14 cellular contexts compared by ENCODE assay signal in the genomic region with DNA sequence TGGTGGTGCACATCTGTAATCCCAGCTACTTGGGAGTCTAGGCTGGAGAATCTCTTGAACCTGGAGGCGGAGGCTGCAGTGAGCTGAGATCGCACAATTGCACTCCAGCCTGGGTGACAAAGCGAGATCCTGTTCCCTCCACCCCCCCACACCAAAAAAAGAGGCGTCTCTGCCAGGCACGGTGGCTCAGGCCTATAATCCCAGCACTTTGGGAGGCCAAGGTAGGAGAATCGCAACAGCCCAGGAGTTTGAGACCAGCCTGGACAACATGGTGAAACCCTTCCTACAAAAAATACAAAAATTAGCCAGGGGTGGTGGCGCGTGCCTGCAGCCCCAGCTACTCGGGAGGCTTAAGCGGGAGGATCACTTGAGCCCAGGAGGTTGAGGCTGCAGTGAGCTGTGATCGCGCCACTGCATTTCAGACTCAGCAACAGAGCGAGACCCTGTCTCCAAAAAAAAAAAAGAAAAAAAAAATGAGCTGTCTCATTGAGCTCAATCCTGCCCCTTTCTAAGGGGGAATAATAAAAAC. TPM values are rescaled to one million over a fixed set of nuclear protein-coding genes. Genes with fewer than 3 reads are reported as not detected.
A peak's percentile ranks its signal among the peaks of the same experiment; 100 is the strongest.
DNase-seq lines count a peak whose midpoint lies in the region; ATAC-seq and TF ChIP-seq lines count a peak whose summit lies in the region.
"Had no signal": no experiment of that assay in that cellular context is flagged by ENCODE, and none has a peak within 500 bp of the region (broad histone marks: within the 10 kb centered on the region; RNA-seq: fewer than 3 reads in every experiment).

No MANE protein-coding gene starts in this region.

- no peaks in the 10 kb centered on the region for H3K9me3 ChIP-seq in HCT116 (ENCODE audit: control insufficient read depth in 1 of 2, insufficient read depth in 1 of 2, low read depth in 1 of 2, low read length in 2 of 2)
- no peaks in the 10 kb centered on the region for H3K9me3 ChIP-seq in OCI-LY7 (ENCODE audit: low read length)
- no peaks in the 10 kb centered on the region for H3K9me3 ChIP-seq in gastroesophageal sphincter
- H3K9me3 ChIP-seq in smooth muscle cell (replicated peaks; ENCODE audit: low read depth), result no peaks in the 10 kb centered on the region

- H3K4me3 ChIP-seq in HCT116 (replicated peaks in 1 of 2; ENCODE audit: low read depth in 1 of 2, low read length in 2 of 2) (0 out of 4 replicates have a peak overlapping the region, but pooled peaks of 1 of the 2 experiments have one; percentile 83), OCI-LY7 (ENCODE audit: low read depth, low read length, poor library complexity, severe bottlenecking) (peak overlapping the region; percentile 94), gastroesophageal sphincter (peak overlapping the region; percentile 71 to 90), smooth muscle cell (peak overlapping the region; percentile 83), lower leg skin (ENCODE audit: low read depth, poor library complexity, severe bottlenecking) (no peak overlapping the region)

- H3K9ac ChIP-seq in HCT116 (ENCODE audit: low read length), result peak overlapping the region; percentile 72; the same call in 1 of the 2 replicates
- peak overlapping the region; percentile 46 for H3K9ac ChIP-seq in smooth muscle cell (ENCODE audit: low read depth)

- ATAC-seq in HCT116 (no peak), gastroesophageal sphincter (no peak), natural killer cell (no peak)
- ATAC-seq: K562; stimulated activated naive CD8-positive, alpha-beta T cell treated with anti-CD3 and anti-CD28 coated beads, Interleukin-15, amount 100 ng/mL, for 72 hours had no signal

- DNase-seq in HCT116 (ENCODE audit: low read depth, low spot score) (no peak), OCI-LY7 (ENCODE audit: low spot score) (no peak), smooth muscle cell (lab: John Stamatoyannopoulos, UW; ENCODE audit: unreplicated experiment) (no peak), lower leg skin (ENCODE audit: low spot score in 2 of 2) (no peak), cortex of kidney (lab: John Stamatoyannopoulos, UW) (no peak), natural killer cell (no peak)
- DNase-seq: activated CD8-positive, alpha-beta memory T cell treated with anti-CD3 and anti-CD28 coated beads for 24 hours; cerebellar nuclear complex; nucleus accumbens; stimulated activated CD4-positive, alpha-beta T cell treated with anti-CD3 and anti-CD28 coated beads, Interleukin-2, amount 100 ng/mL, for 48 hours; stimulated activated naive CD8-positive, alpha-beta T cell treated with anti-CD3 and anti-CD28 coated beads, Interleukin-15, amount 100 ng/mL, for 72 hours had no signal

- no peaks in the 10 kb centered on the region for H3K36me3 ChIP-seq in HCT116 (ENCODE audit: control insufficient read depth in 1 of 2, insufficient read depth in 2 of 2, low read length in 2 of 2)
- peaks cover 16% of the 10 kb centered on the region for H3K36me3 ChIP-seq in OCI-LY7 (ENCODE audit: insufficient read depth, low read length)
- H3K36me3 ChIP-seq in gastroesophageal sphincter, result no peaks in the 10 kb centered on the region
- H3K36me3 ChIP-seq in smooth muscle cell (ENCODE audit: low read depth), result no peaks in the 10 kb centered on the region

- H3K9me2 ChIP-seq in HCT116 (ENCODE audit: insufficient read depth) (no peaks in the 10 kb centered on the region), OCI-LY7 (ENCODE audit: insufficient read depth, low read length) (no peaks in the 10 kb centered on the region)

- H3K27me3 Mint-ChIP-seq in natural killer cell (ENCODE audit: low read depth in 2 of 2), result no peaks in the 10 kb centered on the region
- H3K27me3 Mint-ChIP-seq: activated naive CD4-positive, alpha-beta T cell treated with anti-CD3 and anti-CD28 coated beads, Interleukin-2, amount 50 U/mL, for 24 hours; stimulated activated naive CD8-positive, alpha-beta T cell treated with anti-CD3 and anti-CD28 coated beads, Interleukin-15, amount 100 ng/mL, for 72 hours had no signal

- no peaks in the 10 kb centered on the region for H3K9me3 Mint-ChIP-seq in natural killer cell
- H3K9me3 Mint-ChIP-seq: activated naive CD4-positive, alpha-beta T cell treated with anti-CD3 and anti-CD28 coated beads, Interleukin-2, amount 50 U/mL, for 24 hours; stimulated activated naive CD8-positive, alpha-beta T cell treated with anti-CD3 and anti-CD28 coated beads, Interleukin-15, amount 100 ng/mL, for 72 hours had no signal

- TF ChIP-seq EP300 in gastroesophageal sphincter (IDR thresholded peaks at IDR 0.05), result no peak

- H3K27me3 ChIP-seq in HCT116 (ENCODE audit: insufficient read depth, low read length) (no peaks in the 10 kb centered on the region), gastroesophageal sphincter (no peaks in the 10 kb centered on the region), smooth muscle cell (ENCODE audit: low read depth) (no peaks in the 10 kb centered on the region)

- TF ChIP-seq CTCF in HCT116 (IDR thresholded peaks at IDR 0.05 in 2 of 3, conservative IDR thresholded peaks at IDR 0.05 in 1 of 3; ENCODE audit: borderline replicate concordance in 1 of 3, insufficient read depth in 1 of 3, low read depth in 2 of 3, low read length in 2 of 3), result no peak
- TF ChIP-seq CTCF in OCI-LY7 (conservative IDR thresholded peaks at IDR 0.05; ENCODE audit: low read length), result no peak
- no peak for TF ChIP-seq CTCF in gastroesophageal sphincter (IDR thresholded peaks at IDR 0.05)
- TF ChIP-seq CTCF in smooth muscle cell (IDR thresholded peaks at IDR 0.05; ENCODE audit: borderline replicate concordance, insufficient read depth, poor library complexity, severe bottlenecking), result no peak
- no peak for TF ChIP-seq CTCF in lower leg skin (IDR thresholded peaks at IDR 0.05)
- no peak for TF ChIP-seq CTCF in natural killer cell (IDR thresholded peaks at IDR 0.05)

- POLR2A ChIA-PET in HCT116 (lab: Charles Lee), result interaction anchor here (0.6 kb wide), 1 partner anchor 157 kb away, joined by 3 read pairs; no protein-coding TSS in a partner anchor
- POLR2A ChIA-PET in OCI-LY7 (lab: Charles Lee), result interaction anchor here (0.7 kb wide), 1 partner anchor 31 kb away, joined by 3 read pairs; no protein-coding TSS in a partner anchor

- intact Hi-C loops in HCT116 (cut with micrococcal nuclease), result loop anchor here (5.0 kb wide), 2 partner anchors 97 to 348 kb away; a partner anchor contains a TSS
- intact Hi-C loops in OCI-LY7 (cut with micrococcal nuclease; ENCODE audit: unreplicated experiment), result no loop called here
- intact Hi-C loops in lower leg skin (cut with DNase I; ENCODE audit: low total_unique reads), result no loop called here
- intact Hi-C loops in natural killer cell (cut with micrococcal nuclease), result loop anchor here (5.0 kb wide), 1 partner anchor 212 kb away; a partner anchor contains a TSS

- H4K20me1 ChIP-seq in HCT116 (ENCODE audit: insufficient read depth), result no peaks in the 10 kb centered on the region
- H4K20me1 ChIP-seq in OCI-LY7 (ENCODE audit: insufficient read depth, low read length), result no peaks in the 10 kb centered on the region
- peaks cover 73% of the 10 kb centered on the region for H4K20me1 ChIP-seq in smooth muscle cell (ENCODE audit: low read depth)

- no peak overlapping the region for H3K4me3 Mint-ChIP-seq in natural killer cell
- H3K4me3 Mint-ChIP-seq: activated naive CD4-positive, alpha-beta T cell treated with anti-CD3 and anti-CD28 coated beads, Interleukin-2, amount 50 U/mL, for 24 hours; stimulated activated naive CD8-positive, alpha-beta T cell treated with anti-CD3 and anti-CD28 coated beads, Interleukin-15, amount 100 ng/mL, for 72 hours had no signal

- CTCF ChIA-PET in HCT116 (lab: Charles Lee) (interaction anchor here (1.5 to 5.3 kb wide), 3 partner anchors 22 to 101 kb away, joined by 3 to 103 read pairs (median 5); no protein-coding TSS in a partner anchor), OCI-LY7 (lab: Charles Lee; ENCODE audit: unreplicated experiment) (interaction anchor here (0.6 to 0.7 kb wide), 2 partner anchors 285 to 314 kb away, joined by 3 to 4 read pairs; no protein-coding TSS in a partner anchor)

- BruUV-seq in HCT116 (replicated peaks; lab: Mats Ljungman, UMichigan) (no TSS peak), OCI-LY7 (replicated peaks; lab: Mats Ljungman, UMichigan) (no TSS peak)

- H3K79me2 ChIP-seq in HCT116 (ENCODE audit: insufficient read depth, low read length), result peaks cover 71% of the 10 kb centered on the region
- peaks cover 67% of the 10 kb centered on the region for H3K79me2 ChIP-seq in OCI-LY7 (ENCODE audit: insufficient read depth, low read depth, low read length)
- peaks cover 78% of the 10 kb centered on the region for H3K79me2 ChIP-seq in smooth muscle cell (ENCODE audit: low read depth)

- H3K4me1 ChIP-seq in HCT116 (ENCODE audit: control insufficient read depth in 1 of 2, insufficient read depth in 2 of 2, low read length in 2 of 2) (peaks cover 13 to 27% of the 10 kb centered on the region in 2 experiments), OCI-LY7 (ENCODE audit: insufficient read depth, low read length, poor library complexity, severe bottlenecking) (peaks cover 20% of the 10 kb centered on the region), gastroesophageal sphincter (peaks cover 4 to 81% (median 26%) of the 10 kb centered on the region in 3 donors), smooth muscle cell (ENCODE audit: low read depth) (peaks cover 15% of the 10 kb centered on the region)

- H3K27ac ChIP-seq in HCT116 (ENCODE audit: low read depth, low read length) (no peak overlapping the region; the same call in 1 of the 2 replicates), OCI-LY7 (ENCODE audit: low read depth, low read length, poor library complexity, severe bottlenecking) (no peak overlapping the region), gastroesophageal sphincter (peak overlapping the region; percentile 61 to 93 (median 88)), smooth muscle cell (ENCODE audit: low read depth) (peak overlapping the region; percentile 56)

- H3K4me2 ChIP-seq in HCT116 (ENCODE audit: low read length) (peak overlapping the region; percentile 84), OCI-LY7 (ENCODE audit: low read length) (peak overlapping the region; percentile 81), smooth muscle cell (peak overlapping the region; percentile 89)

- H3K4me1 Mint-ChIP-seq in natural killer cell, result peaks cover 33 to 43% of the 10 kb centered on the region in 2 donors

- no peak for TF ChIP-seq RAD21 in HCT116 (IDR thresholded peaks at IDR 0.05; ENCODE audit: low read depth)

- 97% methylated on average over 5 of the region's 13 CpGs; no CpG with 5 or more reads in 1 of the 2 donors for WGBS in gastroesophageal sphincter (ENCODE audit: low coverage in 1 of 2), 2 donors
- 94% methylated on average over 13 of the region's 13 CpGs for WGBS in smooth muscle cell (ENCODE audit: low lambda C conversion rate)
- 94% methylated on average over 13 of the region's 13 CpGs for WGBS in lower leg skin, 2 donors

- no peak overlapping the region for H2AFZ ChIP-seq in HCT116 (ENCODE audit: low read depth, low read length, poor library complexity, severe bottlenecking)
- H2AFZ ChIP-seq in OCI-LY7 (ENCODE audit: low read length), result no peak overlapping the region
- H2AFZ ChIP-seq in smooth muscle cell (ENCODE audit: low read depth), result no peak overlapping the region

- RAD21 ChIA-PET in HCT116 (lab: Charles Lee; ENCODE audit: low non-redundant PET in 1 of 2, low total read pairs in 2 of 2, uncharacterized antibody in 2 of 2, unreplicated experiment in 2 of 2), result no interaction called here

- H3K27ac Mint-ChIP-seq in natural killer cell, result no peak overlapping the region
- H3K27ac Mint-ChIP-seq: activated naive CD4-positive, alpha-beta T cell treated with anti-CD3 and anti-CD28 coated beads, Interleukin-2, amount 50 U/mL, for 24 hours had no signal

- H3K36me3 Mint-ChIP-seq in natural killer cell, result no peaks in the 10 kb centered on the region
- H3K36me3 Mint-ChIP-seq: activated naive CD4-positive, alpha-beta T cell treated with anti-CD3 and anti-CD28 coated beads, Interleukin-2, amount 50 U/mL, for 24 hours had no signal

- H3F3A ChIP-seq in smooth muscle cell (ENCODE audit: low read depth), result peaks cover 5% of the 10 kb centered on the region

- TF ChIP-seq POLR2A in HCT116 (IDR thresholded peaks at IDR 0.05; ENCODE audit: borderline replicate concordance, extremely low read depth, insufficient read depth, insufficient read length) (no peak), gastroesophageal sphincter (IDR thresholded peaks at IDR 0.05) (no peak), lower leg skin (IDR thresholded peaks at IDR 0.05) (no peak)

RNA-seq across cellular contexts. Expression of a gene that starts 1.8 kb away (rescaled TPM):
- total RNA-seq in HCT116 (2021; ENCODE audit: unreplicated experiment) (94.2 TPM), OCI-LY7 (2022) (68.3 and 72.8 TPM in 2 replicates), gastroesophageal sphincter (100 to 1,000 TPM; 157 to 221 (median 179) TPM), smooth muscle cell (144 and 146 TPM in 2 replicates), lower leg skin (100 to 1,000 TPM in 2 of 4 donors, 10 to 100 TPM in 2; 77.7 to 131 (median 106) TPM), natural killer cell (100 to 1,000 TPM; 101 to 129 (median 110) TPM)
- 57.1 and 66.3 TPM in 2 replicates for polyA plus RNA-seq in HCT116 (2012)
- 51.2 and 55.5 TPM in 2 replicates for total RNA-seq in OCI-LY7 (2014; rRNA removed; shearing (Covaris generic))
- 115 and 149 TPM in 2 replicates for polyA plus RNA-seq in smooth muscle cell

RNA-seq across cellular contexts. Expression of a gene that starts 3.1 kb away (rescaled TPM):
- 18.8 TPM for total RNA-seq in HCT116 (2021; ENCODE audit: unreplicated experiment)
- polyA plus RNA-seq in HCT116 (2012), result 12.4 and 13.0 TPM in 2 replicates
- 1.9 and 4.9 TPM in 2 replicates for total RNA-seq in OCI-LY7 (2014; rRNA removed; shearing (Covaris generic))
- total RNA-seq in OCI-LY7 (2022), result 10.0 and 10.1 TPM in 2 replicates
- total RNA-seq in gastroesophageal sphincter, result 1 to 10 TPM; 5.3 to 10.0 (median 8.6) TPM
- total RNA-seq in smooth muscle cell, result 8.5 and 8.9 TPM in 2 replicates
- 17.2 and 17.3 TPM in 2 replicates for polyA plus RNA-seq in smooth muscle cell
- 10 to 100 TPM; 15.8 to 19.8 (median 18.0) TPM for total RNA-seq in lower leg skin
- total RNA-seq in natural killer cell, result 10 to 100 TPM in 2 of 3 donors, 1 to 10 TPM in 1; 8.2 to 13.0 (median 11.5) TPM

RNA-seq across cellular contexts. Expression of a gene that starts 49.3 kb away (rescaled TPM):
- 2.1 TPM for total RNA-seq in HCT116 (2021; ENCODE audit: unreplicated experiment)
- polyA plus RNA-seq in HCT116 (2012), result 3.8 TPM in 2 replicates
- 0.67 and 3.3 TPM in 2 replicates for total RNA-seq in OCI-LY7 (2014; rRNA removed; shearing (Covaris generic))
- 0.50 and 0.67 TPM in 2 replicates for total RNA-seq in OCI-LY7 (2022)
- total RNA-seq in gastroesophageal sphincter, result not detected
- 0.09 TPM in 1 of 2 replicates, not detected in the other for total RNA-seq in smooth muscle cell
- polyA plus RNA-seq in smooth muscle cell, result 0.62 and 0.80 TPM in 2 replicates
- total RNA-seq in lower leg skin, result 10 to 100 TPM in 3 of 4 donors, 1 to 10 TPM in 1; 7.6 to 17.3 (median 11.5) TPM
- under 1 TPM; 0.25 to 0.41 (median 0.35) TPM for total RNA-seq in natural killer cell

Comparison
In these comparisons a context has a peak if more than half of its experiments do, and no peak if none do; other contexts are left out.
1. H3K27ac ChIP-seq: peak in gastroesophageal sphincter (4 of 4) and smooth muscle cell (single experiment); none in HCT116 (single experiment) and OCI-LY7 (single experiment).
2. intact Hi-C loops: an anchor here in HCT116 (5.0 kb wide) and natural killer cell (5.0 kb wide); none called in OCI-LY7 and lower leg skin.
3. Peak in every context shown above with its lines, with median percentiles within 50 percentile points of each other: H3K4me2 ChIP-seq.